ENCODE assay signal across 26 cellular contexts in genomic region chr7:64839910-64840309, GRCh38.
"Had no signal": no experiment of that assay in that cellular context is flagged by ENCODE, and none has a peak within 500 bp of the region (broad histone marks: within the 10 kb centered on the region; RNA-seq: fewer than 3 reads in every experiment).

No MANE protein-coding gene starts in this region.

- H2AFZ ChIP-seq: parathyroid adenoma had no signal

- H3K36me3 ChIP-seq: esophagus squamous epithelium, neutrophil, tibial artery had no signal

- H3K4me3 ChIP-seq: esophagus squamous epithelium, lung, mucosa of descending colon, smooth muscle cell, testis, tibial artery had no signal

- H3K27me3 ChIP-seq: esophagus squamous epithelium, neutrophil, testis, tibial artery had no signal

- H3K9me3 ChIP-seq: esophagus squamous epithelium, neutrophil, testis, tibial artery had no signal

- H3K4me1 Mint-ChIP-seq: memory B cell; neural crest cell; stimulated activated memory B cell treated with anti-CD40 and anti-IgM and Interleukin-4, amounts not matched to agents 10 μg/mL and 1 μg/mL and 100 μg/mL, for 72 hours had no signal

- ATAC-seq: effector memory CD8-positive, alpha-beta T cell; left ventricle myocardium superior; mucosa of descending colon; natural killer cell treated with Interleukin-12 subunit alpha and Interleukin-12 subunit beta and Interleukin-15 and Interleukin-18, amount 100 ng/mL, for 72 hours; sciatic nerve; stimulated activated memory B cell treated with anti-CD40 and anti-IgM and Interleukin-4, amounts not matched to agents 10 μg/mL and 1 μg/mL and 100 μg/mL, for 72 hours; stimulated activated naive CD8-positive, alpha-beta T cell treated with anti-CD3 and anti-CD28 coated beads, Interleukin-15, Interleukin-2, amounts not matched to agents 100 U/mL and 50 U/mL, for 24 hours had no signal

- H3K79me2 ChIP-seq: parathyroid adenoma had no signal

- H3K27ac ChIP-seq: esophagus squamous epithelium, neutrophil, parathyroid adenoma, testis, tibial artery had no signal

- DNase-seq: cortex of kidney; effector memory CD8-positive, alpha-beta T cell; erythroblast; esophagus squamous epithelium; left ventricle myocardium superior; mucosa of descending colon; naive B cell; stimulated activated CD4-positive, alpha-beta T cell treated with anti-CD3 and anti-CD28 coated beads, Interleukin-12 subunit alpha, Interleukin-12 subunit beta, amount 100 ng/mL, for 4 hours; stimulated activated CD4-positive, alpha-beta T cell treated with anti-CD3 and anti-CD28 coated beads, Interleukin-1b, Interleukin-23, amount 100 ng/mL, for 48 hours; stimulated activated CD4-positive, alpha-beta T cell treated with anti-CD3 and anti-CD28 coated beads, Interleukin-4, amount 100 ng/mL, for 1 hour; stimulated activated naive CD8-positive, alpha-beta T cell treated with anti-CD3 and anti-CD28 coated beads, Interleukin-15, Interleukin-2, amounts not matched to agents 100 U/mL and 50 U/mL, for 24 hours; substantia nigra; testis; tibial artery had no signal

- H3K27ac Mint-ChIP-seq: effector memory CD8-positive, alpha-beta T cell; memory B cell; natural killer cell treated with Interleukin-12 subunit alpha and Interleukin-12 subunit beta and Interleukin-15 and Interleukin-18, amount 100 ng/mL, for 72 hours; progenitor cell of endocrine pancreas; stimulated activated memory B cell treated with anti-CD40 and anti-IgM and Interleukin-4, amounts not matched to agents 10 μg/mL and 1 μg/mL and 100 μg/mL, for 72 hours; type B pancreatic cell had no signal

- H3K4me2 ChIP-seq: smooth muscle cell had no signal

- H3K4me1 ChIP-seq: esophagus squamous epithelium, parathyroid adenoma, testis, tibial artery had no signal

- H3K27me3 Mint-ChIP-seq: effector memory CD8-positive, alpha-beta T cell; memory B cell; naive B cell; natural killer cell treated with Interleukin-12 subunit alpha and Interleukin-12 subunit beta and Interleukin-15 and Interleukin-18, amount 100 ng/mL, for 72 hours; progenitor cell of endocrine pancreas; stimulated activated memory B cell treated with anti-CD40 and anti-IgM and Interleukin-4, amounts not matched to agents 10 μg/mL and 1 μg/mL and 100 μg/mL, for 72 hours; type B pancreatic cell had no signal

- H3K9ac ChIP-seq: parathyroid adenoma had no signal

- FAIRE-seq: keratinocyte had no signal

- H3K4me3 Mint-ChIP-seq: effector memory CD8-positive, alpha-beta T cell; memory B cell; natural killer cell treated with Interleukin-12 subunit alpha and Interleukin-12 subunit beta and Interleukin-15 and Interleukin-18, amount 100 ng/mL, for 72 hours; neural crest cell; stimulated activated memory B cell treated with anti-CD40 and anti-IgM and Interleukin-4, amounts not matched to agents 10 μg/mL and 1 μg/mL and 100 μg/mL, for 72 hours; type B pancreatic cell had no signal
